ENCODE assay signal across 8 cellular contexts in the genomic region with DNA sequence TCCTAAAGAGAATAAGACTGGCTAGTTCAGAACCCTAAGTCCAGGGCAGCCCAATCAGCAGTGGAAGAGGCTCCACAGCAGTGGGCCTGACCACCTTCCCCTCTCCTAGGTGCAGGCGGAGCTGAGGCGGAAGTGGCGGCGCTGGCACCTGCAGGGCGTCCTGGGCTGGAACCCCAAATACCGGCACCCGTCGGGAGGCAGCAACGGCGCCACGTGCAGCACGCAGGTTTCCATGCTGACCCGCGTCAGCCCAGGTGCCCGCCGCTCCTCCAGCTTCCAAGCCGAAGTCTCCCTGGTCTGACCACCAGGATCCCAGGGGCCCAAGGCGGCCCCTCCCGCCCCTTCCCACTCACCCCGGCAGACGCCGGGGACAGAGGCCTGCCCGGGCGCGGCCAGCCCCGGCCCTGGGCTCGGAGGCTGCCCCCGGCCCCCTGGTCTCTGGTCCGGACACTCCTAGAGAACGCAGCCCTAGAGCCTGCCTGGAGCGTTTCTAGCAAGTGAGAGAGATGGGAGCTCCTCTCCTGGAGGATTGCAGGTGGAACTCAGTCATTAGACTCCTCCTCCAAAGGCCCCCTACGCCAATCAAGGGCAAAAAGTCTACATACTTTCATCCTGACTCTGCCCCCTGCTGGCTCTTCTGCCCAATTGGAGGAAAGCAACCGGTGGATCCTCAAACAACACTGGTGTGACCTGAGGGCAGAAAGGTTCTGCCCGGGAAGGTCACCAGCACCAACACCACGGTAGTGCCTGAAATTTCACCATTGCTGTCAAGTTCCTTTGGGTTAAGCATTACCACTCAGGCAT. TPM values are rescaled to one million over a fixed set of nuclear protein-coding genes. Genes with fewer than 3 reads are reported as not detected.
A peak's percentile ranks its signal among the peaks of the same experiment; 100 is the strongest.
DNase-seq lines count a peak whose midpoint lies in the region; ATAC-seq and TF ChIP-seq lines count a peak whose summit lies in the region.

No MANE protein-coding gene starts in this region.

- H3K9me3 ChIP-seq in tibial artery, result no peaks in the 10 kb centered on the region

- no peak overlapping the region for H3K4me3 ChIP-seq in tibial artery

- CTCF ChIA-PET in activated CD4-positive, alpha-beta T cell treated with anti-CD3 and anti-CD28 coated beads for 36 hours (lab: Charles Lee), result interaction anchor here (0.5 to 7.8 kb wide), 16 partner anchors 10 to 701 kb away, joined by 3 to 51 read pairs (median 4); partner anchors contain the start of genes SS18L2 and VIPR1

- no peak overlapping the region for H3K27ac ChIP-seq in tibial artery

- ATAC-seq in activated CD4-positive, alpha-beta T cell treated with anti-CD3 and anti-CD28 coated beads for 36 hours, result peak; percentile 63
- no peak for ATAC-seq in GM21367 (IDR thresholded peaks at IDR 0.05; ENCODE audit: unreplicated experiment)

- DNase-seq in activated CD4-positive, alpha-beta T cell treated with anti-CD3 and anti-CD28 coated beads for 36 hours, result peak; percentile 71
- no peak for DNase-seq in activated CD4-positive, alpha-beta T cell treated with anti-CD3 and anti-CD28 coated beads for 1 hour
- DNase-seq in NCI-H510A treated with DMSO at 0.1 percent for 48 hours (lab: John Stamatoyannopoulos, UW) (peak; percentile 24), iris pigment epithelial cell (ENCODE audit: low read depth) (peak; percentile 26), tibial artery (peak in 1 of 2 donors; percentile 44), NCI-H1092 treated with DMSO at 0.1 percent for 48 hours (lab: John Stamatoyannopoulos, UW) (no peak)
- DNase-seq in activated naive CD4-positive, alpha-beta T cell treated with anti-CD3 and anti-CD28 coated beads, Interleukin-2, amount 50 U/mL, for 16 hours, result peak; percentile 43

- H3K27ac Mint-ChIP-seq in activated CD4-positive, alpha-beta T cell treated with anti-CD3 and anti-CD28 coated beads for 36 hours, result no peak overlapping the region

- no peak overlapping the region for H3K4me3 Mint-ChIP-seq in activated CD4-positive, alpha-beta T cell treated with anti-CD3 and anti-CD28 coated beads for 36 hours

- POLR2A ChIA-PET in activated CD4-positive, alpha-beta T cell treated with anti-CD3 and anti-CD28 coated beads for 36 hours (lab: Charles Lee), result no interaction called here

- no peaks in the 10 kb centered on the region for H3K9me3 Mint-ChIP-seq in activated CD4-positive, alpha-beta T cell treated with anti-CD3 and anti-CD28 coated beads for 36 hours (ENCODE audit: low read depth)

- peak; percentile 29 to 38 for TF ChIP-seq CTCF in tibial artery (IDR thresholded peaks at IDR 0.05)

- no peaks in the 10 kb centered on the region for H3K27me3 ChIP-seq in tibial artery

- H3K36me3 Mint-ChIP-seq in activated CD4-positive, alpha-beta T cell treated with anti-CD3 and anti-CD28 coated beads for 36 hours (ENCODE audit: low read depth), result no peaks in the 10 kb centered on the region

- intact Hi-C loops in activated CD4-positive, alpha-beta T cell treated with anti-CD3 and anti-CD28 coated beads for 36 hours (cut with DNase I, micrococcal nuclease), result loop anchor here (1.0 to 5.0 kb wide), 4 partner anchors 17 to 289 kb away; partner anchors contain the start of gene VIPR1 (in 1 of the 2)
- intact Hi-C loops in tibial artery (cut with DNase I; ENCODE audit: low total_unique reads), result no loop called here

- H3K36me3 ChIP-seq in tibial artery, result peaks cover 0 to 39% (median 5%) of the 10 kb centered on the region in 3 donors

- H3K27me3 Mint-ChIP-seq in activated CD4-positive, alpha-beta T cell treated with anti-CD3 and anti-CD28 coated beads for 36 hours, result no peaks in the 10 kb centered on the region

- H3K4me1 ChIP-seq in tibial artery, result peaks cover 0 to 24% (median 9%) of the 10 kb centered on the region in 4 donors

- peaks cover 34% of the 10 kb centered on the region for H3K4me1 Mint-ChIP-seq in activated CD4-positive, alpha-beta T cell treated with anti-CD3 and anti-CD28 coated beads for 36 hours

RNA-seq across cellular contexts. Expression of gene VIPR1, which starts 33.7 kb away (rescaled TPM):
- 1 to 10 TPM; 6.6 to 6.7 TPM for total RNA-seq in activated CD4-positive, alpha-beta T cell treated with anti-CD3 and anti-CD28 coated beads for 36 hours

RNA-seq across cellular contexts. Expression of gene SEC22C, which starts 45.6 kb away (rescaled TPM):
- total RNA-seq in activated CD4-positive, alpha-beta T cell treated with anti-CD3 and anti-CD28 coated beads for 36 hours, result 10 to 100 TPM; 34.2 to 42.5 TPM

RNA-seq across cellular contexts. Expression of gene SS18L2, which starts 54.5 kb away (rescaled TPM):
- total RNA-seq in activated CD4-positive, alpha-beta T cell treated with anti-CD3 and anti-CD28 coated beads for 36 hours, result 10 to 100 TPM; 42.0 to 54.5 TPM

Comparison
In these comparisons a context has a peak if more than half of its experiments do, and no peak if none do; other contexts are left out.
1. DNase-seq: peak in activated CD4-positive, alpha-beta T cell treated with anti-CD3 and anti-CD28 coated beads for 36 hours (single experiment), NCI-H510A treated with DMSO at 0.1 percent for 48 hours (single experiment), activated naive CD4-positive, alpha-beta T cell treated with anti-CD3 and anti-CD28 coated beads, Interleukin-2, amount 50 U/mL, for 16 hours (single experiment) and iris pigment epithelial cell (single experiment); none in activated CD4-positive, alpha-beta T cell treated with anti-CD3 and anti-CD28 coated beads for 1 hour (single experiment) and NCI-H1092 treated with DMSO at 0.1 percent for 48 hours (single experiment).